Comparison of ENCODE assay signal across 8 cellular contexts in the genomic region with DNA sequence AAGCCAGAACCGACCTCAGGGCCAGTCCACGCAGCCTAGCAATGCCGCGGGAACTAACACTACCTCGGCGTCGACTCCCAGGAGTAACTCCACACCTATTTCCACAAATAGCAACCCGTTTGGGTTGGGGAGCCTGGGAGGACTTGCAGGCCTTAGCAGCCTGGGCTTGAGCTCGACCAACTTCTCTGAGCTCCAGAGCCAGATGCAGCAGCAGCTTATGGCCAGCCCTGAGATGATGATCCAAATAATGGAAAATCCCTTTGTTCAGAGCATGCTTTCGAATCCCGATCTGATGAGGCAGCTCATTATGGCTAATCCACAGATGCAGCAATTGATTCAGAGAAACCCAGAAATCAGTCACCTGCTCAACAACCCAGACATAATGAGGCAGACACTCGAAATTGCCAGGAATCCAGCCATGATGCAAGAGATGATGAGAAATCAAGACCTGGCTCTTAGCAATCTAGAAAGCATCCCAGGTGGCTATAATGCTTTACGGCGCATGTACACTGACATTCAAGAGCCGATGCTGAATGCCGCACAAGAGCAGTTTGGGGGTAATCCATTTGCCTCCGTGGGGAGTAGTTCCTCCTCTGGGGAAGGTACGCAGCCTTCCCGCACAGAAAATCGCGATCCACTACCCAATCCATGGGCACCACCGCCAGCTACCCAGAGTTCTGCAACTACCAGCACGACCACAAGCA. TPM values are rescaled to one million over a fixed set of nuclear protein-coding genes. Genes with fewer than 3 reads are reported as not detected.
DNase-seq lines count a peak whose midpoint lies in the region; ATAC-seq and TF ChIP-seq lines count a peak whose summit lies in the region.

No MANE protein-coding gene starts in this region.

- TF ChIP-seq POLR2A in suprapubic skin (IDR thresholded peaks at IDR 0.05): no peak

- no peak for TF ChIP-seq EP300 in suprapubic skin (IDR thresholded peaks at IDR 0.05)

- H3K4me3 ChIP-seq in BE2C (ENCODE audit: low read depth, low read length) (peak overlapping the region; percentile 88), epithelial cell of proximal tubule (ENCODE audit: low read depth, low read length) (peak overlapping the region; percentile 69), muscle layer of duodenum (ENCODE audit: low read depth in 1 of 2, low read length in 2 of 2) (peak overlapping the region; percentile 84 to 92), suprapubic skin (peak overlapping the region; percentile 70)

- H3K27me3 ChIP-seq in BE2C (no peaks in the 10 kb centered on the region), muscle layer of duodenum (ENCODE audit: low read depth, low read length) (no peaks in the 10 kb centered on the region), suprapubic skin (no peaks in the 10 kb centered on the region)

- no peaks in the 10 kb centered on the region for H3K4me1 ChIP-seq in BE2C
- peaks cover 0 to 8% of the 10 kb centered on the region in 2 donors for H3K4me1 ChIP-seq in muscle layer of duodenum (ENCODE audit: control insufficient read depth in 1 of 2, insufficient read depth in 2 of 2, low read length in 2 of 2)
- peaks cover 23% of the 10 kb centered on the region for H3K4me1 ChIP-seq in suprapubic skin

- TF ChIP-seq CTCF in BE2C (IDR thresholded peaks at IDR 0.05; ENCODE audit: low read depth, low read length) (no peak), epithelial cell of proximal tubule (conservative IDR thresholded peaks at IDR 0.05; ENCODE audit: low read depth, low read length) (no peak), suprapubic skin (IDR thresholded peaks at IDR 0.05) (no peak)

- H3K36me3 ChIP-seq in BE2C (peaks cover 1% of the 10 kb centered on the region), KOPT-K1 (ENCODE audit: insufficient read depth, low read length) (peaks cover 8% of the 10 kb centered on the region), muscle layer of duodenum (ENCODE audit: control insufficient read depth in 1 of 2, insufficient read depth in 2 of 2, low read length in 2 of 2) (no peaks in the 10 kb centered on the region), suprapubic skin (no peaks in the 10 kb centered on the region)

- H3K9me3 ChIP-seq in BE2C: no peaks in the 10 kb centered on the region
- no peaks in the 10 kb centered on the region for H3K9me3 ChIP-seq in KOPT-K1 (ENCODE audit: insufficient read depth, low read length, poor library complexity, severe bottlenecking)
- no peaks in the 10 kb centered on the region for H3K9me3 ChIP-seq in muscle layer of duodenum (ENCODE audit: control insufficient read depth in 1 of 2, low read length in 2 of 2)
- H3K9me3 ChIP-seq in suprapubic skin: no peaks in the 10 kb centered on the region

- peak overlapping the region; percentile 92 for H3K27ac ChIP-seq in KOPT-K1 (ENCODE audit: low read depth, low read length, poor library complexity, severe bottlenecking)
- peak overlapping the region; percentile 93 for H3K27ac ChIP-seq in muscle layer of duodenum (ENCODE audit: low read length)
- peak overlapping the region; percentile 98 for H3K27ac ChIP-seq in suprapubic skin

- DNase-seq in BE2C (no peak), epithelial cell of proximal tubule (ENCODE audit: low read depth) (peak; percentile 57), suprapubic skin (ENCODE audit: low spot score in 2 of 2) (no peak), DMS153 (lab: John Stamatoyannopoulos, UW) (no peak)
- peak; percentile 5 for DNase-seq in activated CD4-positive, alpha-beta T cell treated with anti-CD3 and anti-CD28 coated beads, Interleukin-2, amount 50 U/mL, for 1 hour

- WGBS in suprapubic skin: 46% methylated on average over 21 of the region's 23 CpGs

- peak; percentile 8 for ATAC-seq in GM19397 (IDR thresholded peaks at IDR 0.05; ENCODE audit: unreplicated experiment)

RNA-seq across cellular contexts. Expression of gene UBQLN2, which starts 0.9 kb away (rescaled TPM):
- polyA plus RNA-seq in BE2C (2012; ENCODE audit: insufficient read depth, insufficient read length, low read depth): 67.4 TPM
- total RNA-seq in epithelial cell of proximal tubule: 19.6 and 20.2 TPM in 2 replicates
- total RNA-seq in suprapubic skin: 10 to 100 TPM; 27.2 to 36.0 (median 31.4) TPM

Comparison
In these comparisons a context has a peak if more than half of its experiments do, and no peak if none do; other contexts are left out.
1. DNase-seq: peak in activated CD4-positive, alpha-beta T cell treated with anti-CD3 and anti-CD28 coated beads, Interleukin-2, amount 50 U/mL, for 1 hour (single experiment) and epithelial cell of proximal tubule (single experiment); none in BE2C (single experiment), suprapubic skin (0 of 2) and DMS153 (single experiment).
2. Peak in every context shown above with its lines, with median percentiles within 50 percentile points of each other: H3K4me3 ChIP-seq and H3K27ac ChIP-seq.